12 cellular contexts compared by ENCODE assay signal in genomic region chr6:30912746-30913520, GRCh38. TPM values are rescaled to one million over a fixed set of nuclear protein-coding genes. Genes with fewer than 3 reads are reported as not detected.
DNase-seq lines count a peak whose midpoint lies in the region; ATAC-seq and TF ChIP-seq lines count a peak whose summit lies in the region.
"Had no signal": no experiment of that assay in that cellular context is flagged by ENCODE, and none has a peak within 500 bp of the region (broad histone marks: within the 10 kb centered on the region; RNA-seq: fewer than 3 reads in every experiment).

No MANE protein-coding gene starts in this region.

- H4K91ac ChIP-seq in mesenchymal stem cell (ENCODE audit: low read length): no peak overlapping the region

- H3K4me1 ChIP-seq in body of pancreas (peaks cover 42% of the 10 kb centered on the region), mesenchymal stem cell (ENCODE audit: control insufficient read depth, insufficient read depth, low read depth, low read length) (peaks cover 23% of the 10 kb centered on the region), thoracic aorta (ENCODE audit: control insufficient read depth in 1 of 2, low read depth in 2 of 2) (peaks cover 17 to 41% of the 10 kb centered on the region in 2 donors)

- no peak overlapping the region for H3K14ac ChIP-seq in mesenchymal stem cell (ENCODE audit: low read length in 2 of 2)

- peak overlapping the region; percentile 90 to 95 (median 94) for H3K27ac ChIP-seq in body of pancreas
- no peak overlapping the region for H3K27ac ChIP-seq in mesenchymal stem cell (ENCODE audit: low read length, poor library complexity, severe bottlenecking)
- H3K27ac ChIP-seq in thoracic aorta: peak overlapping the region; percentile 86 to 93

- H3K27me3 ChIP-seq in body of pancreas: no peaks in the 10 kb centered on the region
- H3K27me3 ChIP-seq in mesenchymal stem cell (ENCODE audit: control insufficient read depth in 1 of 2, insufficient read depth in 1 of 2, low read length in 2 of 2): no peaks in the 10 kb centered on the region
- no peaks in the 10 kb centered on the region for H3K27me3 ChIP-seq in thoracic aorta (replicated peaks; ENCODE audit: insufficient read depth)

- H2BK15ac ChIP-seq in mesenchymal stem cell (ENCODE audit: low read depth, poor library complexity, severe bottlenecking): no peak overlapping the region

- no peak overlapping the region for H2AK5ac ChIP-seq in mesenchymal stem cell (ENCODE audit: low read length, severe bottlenecking)

- H3K36me3 Mint-ChIP-seq in activated CD4-positive, alpha-beta T cell treated with anti-CD3 and anti-CD28 coated beads, Interleukin-2, amount 10 ng/mL, durations not matched to agents 7 days and 5 days (ENCODE audit: low read depth): peaks cover 31% of the 10 kb centered on the region

- no peak overlapping the region for H2BK5ac ChIP-seq in mesenchymal stem cell (ENCODE audit: low read depth, low read length, poor library complexity, severe bottlenecking)

- H3K4me3 ChIP-seq in body of pancreas (no peak overlapping the region), mesenchymal stem cell (ENCODE audit: insufficient read depth in 1 of 2, low read depth in 1 of 2, low read length in 2 of 2) (no peak overlapping the region), thoracic aorta (peak overlapping the region; percentile 78)

- peaks cover 25% of the 10 kb centered on the region for H3K79me1 ChIP-seq in mesenchymal stem cell (replicated peaks; ENCODE audit: low read length, poor library complexity, severe bottlenecking)

- no peaks in the 10 kb centered on the region for H3K36me3 ChIP-seq in body of pancreas (replicated peaks in 1 of 2; ENCODE audit: insufficient read depth in 1 of 2, low read depth in 2 of 2)
- peaks cover 48 to 57% of the 10 kb centered on the region in 2 experiments for H3K36me3 ChIP-seq in mesenchymal stem cell (ENCODE audit: control insufficient read depth in 1 of 2, insufficient read depth in 2 of 2, low read depth in 1 of 2, low read length in 2 of 2)
- peaks cover 21% of the 10 kb centered on the region for H3K36me3 ChIP-seq in thoracic aorta

- peak overlapping the region; percentile 10 for H3K27ac Mint-ChIP-seq in activated CD4-positive, alpha-beta T cell treated with anti-CD3 and anti-CD28 coated beads, Interleukin-2, amount 10 ng/mL, durations not matched to agents 7 days and 5 days

- H3K4me1 Mint-ChIP-seq in activated CD4-positive, alpha-beta T cell treated with anti-CD3 and anti-CD28 coated beads, Interleukin-2, amount 10 ng/mL, durations not matched to agents 7 days and 5 days: peaks cover 49% of the 10 kb centered on the region

- H3K9ac ChIP-seq in mesenchymal stem cell (ENCODE audit: low read length): peak overlapping the region; percentile 90

- no peak for TF ChIP-seq POLR2A in body of pancreas (IDR thresholded peaks at IDR 0.05)

- intact Hi-C loops in body of pancreas (cut with DNase I): no loop called here

- H3K18ac ChIP-seq in mesenchymal stem cell (ENCODE audit: low read depth in 1 of 2, low read length in 2 of 2): no peak overlapping the region

- POLR2A ChIA-PET in activated CD4-positive, alpha-beta T cell treated with anti-CD3 and anti-CD28 coated beads, Interleukin-2, amount 10 ng/mL, durations not matched to agents 7 days and 5 days (lab: Charles Lee): no interaction called here

- 71 to 78% methylated on average over 8 of the region's 8 CpGs for WGBS in body of pancreas, 2 donors
- WGBS in mesenchymal stem cell: 92% methylated on average over 8 of the region's 8 CpGs

- no peak overlapping the region for H3K23ac ChIP-seq in mesenchymal stem cell (ENCODE audit: low read length in 2 of 2)

- no peaks in the 10 kb centered on the region for H3K27me3 Mint-ChIP-seq in activated CD4-positive, alpha-beta T cell treated with anti-CD3 and anti-CD28 coated beads, Interleukin-2, amount 10 ng/mL, durations not matched to agents 7 days and 5 days

- no peak overlapping the region for H2BK120ac ChIP-seq in mesenchymal stem cell (ENCODE audit: low read depth, low read length)

- H2AFZ ChIP-seq in mesenchymal stem cell (ENCODE audit: low read depth, low read length): no peak overlapping the region

- TF ChIP-seq CTCF in body of pancreas (IDR thresholded peaks at IDR 0.05) (no peak), thoracic aorta (IDR thresholded peaks at IDR 0.05) (no peak)

- H3K9me3 Mint-ChIP-seq in activated CD4-positive, alpha-beta T cell treated with anti-CD3 and anti-CD28 coated beads, Interleukin-2, amount 10 ng/mL, durations not matched to agents 7 days and 5 days: no peaks in the 10 kb centered on the region

- H2BK12ac ChIP-seq in mesenchymal stem cell (ENCODE audit: low read length in 2 of 2): no peak overlapping the region

- CTCF ChIA-PET in activated CD4-positive, alpha-beta T cell treated with anti-CD3 and anti-CD28 coated beads, Interleukin-2, amount 10 ng/mL, durations not matched to agents 7 days and 5 days (lab: Charles Lee): interaction anchor here (0.6 to 2.8 kb wide), 13 partner anchors 13 to 1311 kb away, joined by 3 to 19 read pairs (median 4); partner anchors contain the start of gene NOTCH4

- no peak overlapping the region for H3K4ac ChIP-seq in mesenchymal stem cell (ENCODE audit: low read depth in 1 of 2, low read length in 2 of 2)

- DNase-seq in activated CD4-positive, alpha-beta T cell treated with anti-CD3 and anti-CD28 coated beads, Interleukin-2, amount 10 ng/mL, durations not matched to agents 7 days and 5 days: no peak
- no peak for DNase-seq in activated CD4-positive, alpha-beta T cell treated with anti-CD3 and anti-CD28 coated beads for 48 hours
- DNase-seq in body of pancreas (no peak), mesenchymal stem cell (no peak), thoracic aorta (ENCODE audit: low spot score) (no peak), RPMI8226 (no peak)
- no peak for DNase-seq in stimulated activated CD4-positive, alpha-beta T cell treated with anti-CD3 and anti-CD28 coated beads, Interleukin-15, amount 100 ng/mL, for 24 hours
- DNase-seq: activated CD4-positive, CD25-positive, alpha-beta regulatory T cell treated with anti-CD3 and anti-CD28 coated beads, Interleukin-2, amount 50 U/mL, for 72 hours; NCI-H774 had no signal

- H3K9me3 ChIP-seq in body of pancreas: no peaks in the 10 kb centered on the region
- no peaks in the 10 kb centered on the region for H3K9me3 ChIP-seq in mesenchymal stem cell (ENCODE audit: control insufficient read depth, low read length)
- H3K9me3 ChIP-seq in thoracic aorta: no peaks in the 10 kb centered on the region

- peak overlapping the region; percentile 83 for H3K4me3 Mint-ChIP-seq in activated CD4-positive, alpha-beta T cell treated with anti-CD3 and anti-CD28 coated beads, Interleukin-2, amount 10 ng/mL, durations not matched to agents 7 days and 5 days

- H4K8ac ChIP-seq in mesenchymal stem cell (ENCODE audit: low read length): no peak overlapping the region

- ATAC-seq in body of pancreas (no peak), thoracic aorta (ENCODE audit: insufficient number of reproducible peaks, low FRiP score, low read depth) (no peak), GM19455 (IDR thresholded peaks at IDR 0.05; ENCODE audit: unreplicated experiment) (no peak)

- H3K4me2 ChIP-seq in mesenchymal stem cell (ENCODE audit: low read length, poor library complexity, severe bottlenecking): no peak overlapping the region

RNA-seq across cellular contexts. Expression of gene VARS2, which starts 1.1 kb away (rescaled TPM):
- 10 to 100 TPM; 34.3 to 40.2 TPM for total RNA-seq in activated CD4-positive, alpha-beta T cell treated with anti-CD3 and anti-CD28 coated beads, Interleukin-2, amount 10 ng/mL, durations not matched to agents 7 days and 5 days
- 10 to 100 TPM; 16.6 to 29.7 TPM for total RNA-seq in body of pancreas
- polyA plus RNA-seq in mesenchymal stem cell (2013, experiment 1 of 2): 5.1 TPM
- 4.7 TPM for polyA plus RNA-seq in mesenchymal stem cell (2013, experiment 2 of 2)
- total RNA-seq in thoracic aorta: 10 to 100 TPM; 20.2 to 26.0 TPM

RNA-seq across cellular contexts. Expression of gene GTF2H4, which starts 4.9 kb away (rescaled TPM):
- total RNA-seq in activated CD4-positive, alpha-beta T cell treated with anti-CD3 and anti-CD28 coated beads, Interleukin-2, amount 10 ng/mL, durations not matched to agents 7 days and 5 days: 10 to 100 TPM; 28.5 to 34.1 TPM
- total RNA-seq in body of pancreas: 10 to 100 TPM in 1 of 2 donors, under 1 TPM in 1; 0.66 to 27.2 TPM
- polyA plus RNA-seq in mesenchymal stem cell (2013, experiment 1 of 2): 23.5 TPM
- 24.5 TPM for polyA plus RNA-seq in mesenchymal stem cell (2013, experiment 2 of 2)
- 10 to 100 TPM; 14.9 to 42.2 TPM for total RNA-seq in thoracic aorta

RNA-seq across cellular contexts. Expression of gene SFTA2, which starts 19.0 kb away (rescaled TPM):
- not detected for total RNA-seq in activated CD4-positive, alpha-beta T cell treated with anti-CD3 and anti-CD28 coated beads, Interleukin-2, amount 10 ng/mL, durations not matched to agents 7 days and 5 days
- 1 to 10 TPM in 1 of 2 donors, not detected in 1; 5.2 TPM for total RNA-seq in body of pancreas
- polyA plus RNA-seq in mesenchymal stem cell (2013, experiment 1 of 2): not detected
- polyA plus RNA-seq in mesenchymal stem cell (2013, experiment 2 of 2): not detected
- total RNA-seq in thoracic aorta: not detected
- total RNA-seq: HT1080 had no signal
- polyA plus RNA-seq: AG04450 had no signal

RNA-seq across cellular contexts. Expression of gene MUCL3, which starts 27.8 kb away (rescaled TPM):
- total RNA-seq in activated CD4-positive, alpha-beta T cell treated with anti-CD3 and anti-CD28 coated beads, Interleukin-2, amount 10 ng/mL, durations not matched to agents 7 days and 5 days: not detected
- total RNA-seq in body of pancreas (under 1 TPM; under 0.01 to 0.52 TPM), thoracic aorta (10 to 100 TPM in 1 of 2 donors, not detected in 1; 13.8 TPM)
- polyA plus RNA-seq in mesenchymal stem cell (2013, experiment 1 of 2): not detected
- polyA plus RNA-seq in mesenchymal stem cell (2013, experiment 2 of 2): not detected
- total RNA-seq: HT1080 had no signal
- polyA plus RNA-seq: AG04450 had no signal

RNA-seq across cellular contexts. Expression of gene DDR1, which starts 28.6 kb away (rescaled TPM):
- total RNA-seq in activated CD4-positive, alpha-beta T cell treated with anti-CD3 and anti-CD28 coated beads, Interleukin-2, amount 10 ng/mL, durations not matched to agents 7 days and 5 days: 1 to 10 TPM; 4.5 to 5.6 TPM
- total RNA-seq in body of pancreas (10 to 100 TPM; 90.3 to 97.3 TPM), thoracic aorta (10 to 100 TPM; 22.1 to 23.8 TPM)
- 20.0 TPM for polyA plus RNA-seq in mesenchymal stem cell (2013, experiment 1 of 2)
- 21.0 TPM for polyA plus RNA-seq in mesenchymal stem cell (2013, experiment 2 of 2)
